In the genomic region with DNA sequence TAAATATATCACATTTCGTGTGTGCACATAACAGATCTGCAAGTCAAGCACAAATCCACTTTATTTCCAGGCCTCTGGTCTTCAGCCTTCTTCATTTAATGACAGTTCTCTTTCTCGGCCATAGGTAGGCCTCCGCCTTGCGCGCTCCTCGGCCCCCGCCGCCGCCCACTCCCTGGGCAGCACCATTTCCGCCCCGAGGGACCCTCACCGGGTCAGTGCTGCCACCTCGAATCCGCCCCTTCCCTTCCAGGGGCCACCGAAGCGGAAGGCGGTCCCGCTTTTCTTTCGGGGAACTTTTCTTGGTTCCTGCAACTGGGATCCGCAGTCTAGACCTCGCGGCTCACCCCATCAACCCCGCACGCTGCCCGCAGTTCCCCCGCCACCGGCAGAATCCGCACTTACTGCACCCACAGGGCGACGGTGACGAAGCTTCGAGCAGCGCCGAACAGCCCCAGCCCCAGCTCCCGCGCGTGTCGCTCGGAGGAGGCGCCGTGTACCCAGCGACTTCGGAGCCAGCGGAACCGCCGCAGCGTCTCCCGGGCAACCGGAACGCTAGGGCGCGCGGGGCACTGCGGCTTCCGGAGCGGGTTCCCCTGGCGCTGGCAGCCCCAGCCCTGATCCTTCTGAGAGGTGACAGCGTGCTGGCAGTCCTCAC, we compare ENCODE assay signal across 8 cellular contexts. TPM values are rescaled to one million over a fixed set of nuclear protein-coding genes. Genes with fewer than 3 reads are reported as not detected.
A peak's percentile ranks its signal among the peaks of the same experiment; 100 is the strongest.
DNase-seq lines count a peak whose midpoint lies in the region; ATAC-seq and TF ChIP-seq lines count a peak whose summit lies in the region.

A gene (minus strand): TSS at position 502 of the 655 bp plus-strand sequence.

- H3K9me3 ChIP-seq in HAP-1 = no peaks in the 10 kb centered on the region
- no peaks in the 10 kb centered on the region for H3K9me3 ChIP-seq in T-helper 17 cell (ENCODE audit: control insufficient read depth, low read length, poor library complexity, severe bottlenecking)
- no peaks in the 10 kb centered on the region for H3K9me3 ChIP-seq in effector memory CD4-positive, alpha-beta T cell (ENCODE audit: control insufficient read depth, low read length)

- H3K27ac ChIP-seq in effector memory CD4-positive, alpha-beta T cell (ENCODE audit: insufficient read depth, low read length, poor library complexity, severe bottlenecking) = no peak within 1 kb of the TSS

- peaks cover 19% of the 10 kb centered on the region for H3K4me1 ChIP-seq in HAP-1
- H3K4me1 ChIP-seq in effector memory CD4-positive, alpha-beta T cell (ENCODE audit: control insufficient read depth, insufficient read depth, low read length, poor library complexity, severe bottlenecking) = no peaks in the 10 kb centered on the region

- DNase-seq in HAP-1 (ENCODE audit: low spot score in 2 of 2) (peak in 1 of 2 experiments; percentile 37), T-helper 17 cell (peak; percentile 17 to 27 (median 19)), retinal pigment epithelial cell (ENCODE audit: low read depth) (no peak), MV-4-11 (lab: John Stamatoyannopoulos, UW) (no peak), NCI-H226 (no peak), hippocampal formation (lab: John Stamatoyannopoulos, UW) (no peak), ureter (ENCODE audit: low spot score) (no peak)
- DNase-seq in effector memory CD4-positive, alpha-beta T cell = peak in 1 of 3 donors; percentile 12

- no peak for TF ChIP-seq CTCF in retinal pigment epithelial cell (conservative IDR thresholded peaks at IDR 0.05; ENCODE audit: low read depth, low read length)

- no peaks in the 10 kb centered on the region for H3K27me3 Mint-ChIP-seq in T-helper 17 cell

- peak within 1 kb of the TSS; percentile 13 for H3K4me3 ChIP-seq in HAP-1
- peak within 1 kb of the TSS; percentile 52 for H3K4me3 ChIP-seq in effector memory CD4-positive, alpha-beta T cell (ENCODE audit: insufficient read depth, low read depth, low read length, poor library complexity, severe bottlenecking)
- H3K4me3 ChIP-seq in retinal pigment epithelial cell (ENCODE audit: low read length) = peak within 1 kb of the TSS; percentile 29

- peak within 1 kb of the TSS; percentile 86 for H3K4me3 Mint-ChIP-seq in T-helper 17 cell

- H3K4me1 Mint-ChIP-seq in T-helper 17 cell = peaks cover 15% of the 10 kb centered on the region

- no peaks in the 10 kb centered on the region for H3K36me3 ChIP-seq in HAP-1 (replicated peaks)
- H3K36me3 ChIP-seq in effector memory CD4-positive, alpha-beta T cell (ENCODE audit: control insufficient read depth, insufficient read depth, low read length) = no peaks in the 10 kb centered on the region

- in situ Hi-C loops in HAP-1 (cut with MboI; ENCODE audit: low sequenced_read_pairs) = no loop called here

- peak; percentile 80 for ATAC-seq in T-helper 17 cell

- H3K27me3 ChIP-seq in HAP-1 (ENCODE audit: low read depth) = no peaks in the 10 kb centered on the region
- H3K27me3 ChIP-seq in effector memory CD4-positive, alpha-beta T cell (replicated peaks; ENCODE audit: control insufficient read depth, insufficient read depth, low read length, poor library complexity, severe bottlenecking) = no peaks in the 10 kb centered on the region

- H3K27ac Mint-ChIP-seq in T-helper 17 cell = peak within 1 kb of the TSS; percentile 82

- peaks cover 3% of the 10 kb centered on the region for H3K36me3 Mint-ChIP-seq in T-helper 17 cell (ENCODE audit: low read depth)

RNA-seq across cellular contexts. Expression of the gene that starts here (rescaled TPM):
- total RNA-seq in T-helper 17 cell = under 1 TPM in 1 of 2 donors, not detected in 1; 0.60 TPM
- 0.44 TPM for total RNA-seq in ureter

Comparison
In these comparisons a context has a peak if more than half of its experiments do, and no peak if none do; other contexts are left out.
1. Peak in DNase-seq and ATAC-seq in T-helper 17 cell; RNA of the gene not detected or under 1 TPM.